ENCODE assay signal across 13 cellular contexts in the genomic region with DNA sequence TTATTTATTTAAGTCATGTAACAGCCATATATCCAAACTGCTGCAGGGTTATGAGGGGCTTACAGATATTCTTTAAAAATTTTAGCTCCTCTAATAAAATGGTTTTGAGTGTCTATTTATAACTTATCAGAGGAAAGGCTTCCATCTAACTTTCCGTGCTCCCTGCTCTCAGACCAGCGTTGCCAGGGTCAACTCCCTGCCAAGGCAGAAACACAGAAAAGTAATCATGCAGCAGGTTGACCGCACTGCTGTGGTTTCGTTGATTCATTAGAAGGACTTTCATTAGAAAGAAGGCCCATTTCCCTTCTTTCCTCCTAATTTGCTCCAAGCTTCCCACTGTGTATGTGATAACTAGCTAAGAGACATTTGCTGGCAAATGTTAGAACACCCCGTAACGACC.
"Had no signal": no experiment of that assay in that cellular context is flagged by ENCODE, and none has a peak within 500 bp of the region (broad histone marks: within the 10 kb centered on the region; RNA-seq: fewer than 3 reads in every experiment).

No MANE protein-coding gene starts in this region.

- ATAC-seq: activated CD4-positive, CD25-positive, alpha-beta regulatory T cell treated with anti-CD3 and anti-CD28 coated beads, Interleukin-2, amount 50 U/mL, for 24 hours; activated naive CD8-positive, alpha-beta T cell treated with anti-CD3 and anti-CD28 coated beads, Interleukin-2, amount 50 U/mL, for 24 hours; activated T-helper 17 cell treated with anti-CD3 and anti-CD28 coated beads, Interleukin-2, amount 50 U/mL, for 72 hours; foreskin keratinocyte; stimulated activated effector memory CD8-positive, alpha-beta T cell treated with anti-CD3 and anti-CD28 coated beads, Interleukin-12 subunit alpha, Interleukin-12 subunit beta, amount 100 ng/mL, for 72 hours had no signal

- DNase-seq: activated naive CD4-positive, alpha-beta T cell treated with Interleukin-2 at 50 U/mL for 16 hours; activated naive CD8-positive, alpha-beta T cell treated with anti-CD3 and anti-CD28 coated beads, Interleukin-2, amount 50 U/mL, for 24 hours; aorta; foreskin keratinocyte; glutamatergic neuron; ovary; T-helper 9 cell had no signal

- H3K4me3 ChIP-seq: cardiac muscle cell, esophagus muscularis mucosa, lung, ovary had no signal
